In genomic region chr9:132883349-132884294, GRCh38 we compare ENCODE assay signal across 17 cellular contexts. TPM values are rescaled to one million over a fixed set of nuclear protein-coding genes. Genes with fewer than 3 reads are reported as not detected.
"Had no signal": no experiment of that assay in that cellular context is flagged by ENCODE, and none has a peak within 500 bp of the region (broad histone marks: within the 10 kb centered on the region; RNA-seq: fewer than 3 reads in every experiment).

No MANE protein-coding gene starts in this region.

- ATAC-seq: esophagus mucosa; heart left ventricle; right cardiac atrium; stimulated activated effector memory CD8-positive, alpha-beta T cell treated with anti-CD3 and anti-CD28 coated beads, Interleukin-12 subunit alpha, Interleukin-12 subunit beta, amount 100 ng/mL, for 72 hours had no signal

- H3K9me3 Mint-ChIP-seq: naive B cell; nephron; stimulated activated effector memory CD8-positive, alpha-beta T cell treated with anti-CD3 and anti-CD28 coated beads, Interleukin-12 subunit alpha, Interleukin-12 subunit beta, amount 100 ng/mL, for 72 hours had no signal

- DNase-seq: dermis blood vessel endothelial cell; heart left ventricle; hippocampal formation; mesendoderm; naive B cell; ovary; right cardiac atrium; small intestine; stimulated activated CD4-positive, alpha-beta T cell treated with anti-CD3 and anti-CD28 coated beads, Interleukin-2, amount 100 ng/mL, for 48 hours; stomach; substantia nigra; transverse colon had no signal

- H3K36me3 ChIP-seq: ovary, transverse colon had no signal

- H3K36me3 Mint-ChIP-seq: naive B cell; stimulated activated effector memory CD8-positive, alpha-beta T cell treated with anti-CD3 and anti-CD28 coated beads, Interleukin-12 subunit alpha, Interleukin-12 subunit beta, amount 100 ng/mL, for 72 hours had no signal

- H3K27ac ChIP-seq: heart left ventricle, ovary, stomach, thoracic aorta, transverse colon had no signal

- H3K4me3 ChIP-seq: heart left ventricle, ovary, stomach, thoracic aorta, transverse colon had no signal

- H3K9me3 ChIP-seq: heart left ventricle, ovary, stomach, thoracic aorta, transverse colon had no signal

- H3K27me3 ChIP-seq: heart left ventricle, ovary, stomach, transverse colon had no signal

- H3K4me3 Mint-ChIP-seq: naive B cell; stimulated activated effector memory CD8-positive, alpha-beta T cell treated with anti-CD3 and anti-CD28 coated beads, Interleukin-12 subunit alpha, Interleukin-12 subunit beta, amount 100 ng/mL, for 72 hours had no signal

- H3K4me1 Mint-ChIP-seq: nephron had no signal

- H3K27me3 Mint-ChIP-seq: naive B cell, progenitor cell of endocrine pancreas had no signal

- H3K27ac Mint-ChIP-seq: nephron, progenitor cell of endocrine pancreas had no signal

RNA-seq across cellular contexts. Expression of gene AK8, which starts 5.5 kb away (rescaled TPM):
- total RNA-seq: dermis blood vessel endothelial cell had no signal
- polyA plus RNA-seq: heart left ventricle had no signal
